1 cellular context compared by ENCODE assay signal in the genomic region with DNA sequence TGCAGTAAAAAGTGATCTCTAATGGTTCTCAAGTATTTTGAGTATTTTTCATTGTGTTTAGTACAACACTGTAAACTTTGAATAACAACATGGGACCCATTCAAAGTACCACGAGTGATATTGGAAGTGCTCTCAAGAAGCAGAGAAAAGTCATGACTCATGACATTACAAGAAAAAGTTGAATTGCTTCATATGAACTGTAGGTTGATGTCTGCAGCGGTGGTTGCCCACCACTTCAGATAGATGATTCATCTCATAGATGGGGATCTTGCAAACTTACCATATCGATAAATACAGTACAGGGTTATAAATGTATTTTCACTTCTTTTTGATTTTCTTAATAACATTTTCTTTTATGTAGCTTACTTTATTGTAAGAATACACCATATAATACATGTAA.
A peak's percentile ranks its signal among the peaks of the same experiment; 100 is the strongest.
TF ChIP-seq lines count a peak whose summit lies in the region.

No MANE protein-coding gene starts in this region.

TF ChIP-seq in GM12878, 131 proteins besides CTCF, POLR2A, EP300 and RAD21:
- TF ChIP-seq RUNX3 (IDR thresholded peaks at IDR 0.05; ENCODE audit: low read length) (peak; percentile 66), JUNB (IDR thresholded peaks at IDR 0.05) (peak; percentile 61), POLR2AphosphoS5 (IDR thresholded peaks at IDR 0.05; ENCODE audit: low read length) (peak; percentile 34; the same call in 1 of the 2 replicates), BACH1 (IDR thresholded peaks at IDR 0.05; ENCODE audit: borderline replicate concordance) (0 out of 2 replicates have a peak, but pooled peaks have one; percentile 19), ZBED1 (IDR thresholded peaks at IDR 0.05; ENCODE audit: borderline replicate concordance) (0 out of 2 replicates have a peak, but pooled peaks have one; percentile 50), CBX5 (IDR thresholded peaks at IDR 0.05; ENCODE audit: low read depth) (0 out of 2 replicates have a peak, but pooled peaks have one; percentile 20), ATF2 (IDR thresholded peaks at IDR 0.05; ENCODE audit: low read length) (peak; percentile 57; the same call in 1 of the 2 replicates), CEBPB (IDR thresholded peaks at IDR 0.05; ENCODE audit: borderline replicate concordance in 1 of 2, low read depth in 2 of 2, low read length in 2 of 2) (peak in 1 of 2 experiments; percentile 48; a peak in 1 of 4 replicates), TCF3 (IDR thresholded peaks at IDR 0.05; ENCODE audit: borderline replicate concordance, insufficient read depth, low read depth, low read length) (no peak), NFIC (IDR thresholded peaks at IDR 0.05; ENCODE audit: low read depth, low read length) (peak; percentile 68; the same call in 1 of the 2 replicates), IKZF2 (IDR thresholded peaks at IDR 0.05) (peak in 1 of 2 experiments; percentile 9; a peak in 1 of 4 replicates), NR2C1 (IDR thresholded peaks at IDR 0.05) (no peak)
- TF ChIP-seq, protein P1, sequence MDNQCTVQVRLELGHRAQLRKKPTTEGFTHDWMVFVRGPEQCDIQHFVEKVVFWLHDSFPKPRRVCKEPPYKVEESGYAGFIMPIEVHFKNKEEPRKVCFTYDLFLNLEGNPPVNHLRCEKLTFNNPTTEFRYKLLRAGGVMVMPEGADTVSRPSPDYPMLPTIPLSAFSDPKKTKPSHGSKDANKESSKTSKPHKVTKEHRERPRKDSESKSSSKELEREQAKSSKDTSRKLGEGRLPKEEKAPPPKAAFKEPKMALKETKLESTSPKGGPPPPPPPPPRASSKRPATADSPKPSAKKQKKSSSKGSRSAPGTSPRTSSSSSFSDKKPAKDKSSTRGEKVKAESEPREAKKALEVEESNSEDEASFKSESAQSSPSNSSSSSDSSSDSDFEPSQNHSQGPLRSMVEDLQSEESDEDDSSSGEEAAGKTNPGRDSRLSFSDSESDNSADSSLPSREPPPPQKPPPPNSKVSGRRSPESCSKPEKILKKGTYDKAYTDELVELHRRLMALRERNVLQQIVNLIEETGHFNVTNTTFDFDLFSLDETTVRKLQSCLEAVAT (IDR thresholded peaks at IDR 0.05) = 0 out of 2 replicates have a peak, but pooled peaks have one; percentile 19
- TF ChIP-seq, protein P2, sequence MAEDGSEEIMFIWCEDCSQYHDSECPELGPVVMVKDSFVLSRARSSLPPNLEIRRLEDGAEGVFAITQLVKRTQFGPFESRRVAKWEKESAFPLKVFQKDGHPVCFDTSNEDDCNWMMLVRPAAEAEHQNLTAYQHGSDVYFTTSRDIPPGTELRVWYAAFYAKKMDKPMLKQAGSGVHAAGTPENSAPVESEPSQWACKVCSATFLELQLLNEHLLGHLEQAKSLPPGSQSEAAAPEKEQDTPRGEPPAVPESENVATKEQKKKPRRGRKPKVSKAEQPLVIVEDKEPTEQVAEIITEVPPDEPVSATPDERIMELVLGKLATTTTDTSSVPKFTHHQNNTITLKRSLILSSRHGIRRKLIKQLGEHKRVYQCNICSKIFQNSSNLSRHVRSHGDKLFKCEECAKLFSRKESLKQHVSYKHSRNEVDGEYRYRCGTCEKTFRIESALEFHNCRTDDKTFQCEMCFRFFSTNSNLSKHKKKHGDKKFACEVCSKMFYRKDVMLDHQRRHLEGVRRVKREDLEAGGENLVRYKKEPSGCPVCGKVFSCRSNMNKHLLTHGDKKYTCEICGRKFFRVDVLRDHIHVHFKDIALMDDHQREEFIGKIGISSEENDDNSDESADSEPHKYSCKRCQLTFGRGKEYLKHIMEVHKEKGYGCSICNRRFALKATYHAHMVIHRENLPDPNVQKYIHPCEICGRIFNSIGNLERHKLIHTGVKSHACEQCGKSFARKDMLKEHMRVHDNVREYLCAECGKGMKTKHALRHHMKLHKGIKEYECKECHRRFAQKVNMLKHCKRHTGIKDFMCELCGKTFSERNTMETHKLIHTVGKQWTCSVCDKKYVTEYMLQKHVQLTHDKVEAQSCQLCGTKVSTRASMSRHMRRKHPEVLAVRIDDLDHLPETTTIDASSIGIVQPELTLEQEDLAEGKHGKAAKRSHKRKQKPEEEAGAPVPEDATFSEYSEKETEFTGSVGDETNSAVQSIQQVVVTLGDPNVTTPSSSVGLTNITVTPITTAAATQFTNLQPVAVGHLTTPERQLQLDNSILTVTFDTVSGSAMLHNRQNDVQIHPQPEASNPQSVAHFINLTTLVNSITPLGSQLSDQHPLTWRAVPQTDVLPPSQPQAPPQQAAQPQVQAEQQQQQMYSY (CRISPR knock-in tag; IDR thresholded peaks at IDR 0.05) = no peak
